ENCODE assay signal across 29 cellular contexts in genomic region chr4:183284229-183284628, GRCh38. TPM values are rescaled to one million over a fixed set of nuclear protein-coding genes. Genes with fewer than 3 reads are reported as not detected.
"Had no signal": no experiment of that assay in that cellular context is flagged by ENCODE, and none has a peak within 500 bp of the region (broad histone marks: within the 10 kb centered on the region; RNA-seq: fewer than 3 reads in every experiment).

No MANE protein-coding gene starts in this region.

- DNase-seq: activated CD4-positive, alpha-beta memory T cell treated with anti-CD3 and anti-CD28 coated beads, Interleukin-2, amount 10 ng/mL, durations not matched to agents 7 days and 5 days; activated CD4-positive, alpha-beta T cell treated with anti-CD3 and anti-CD28 coated beads for 48 hours; activated CD4-positive, CD25-positive, alpha-beta regulatory T cell; activated CD8-positive, alpha-beta memory T cell treated with anti-CD3 and anti-CD28 coated beads, Interleukin-2, amount 10 ng/mL, durations not matched to agents 7 days and 5 days; activated naive CD4-positive, alpha-beta T cell treated with Interleukin-2 at 50 U/mL for 16 hours; activated naive CD8-positive, alpha-beta T cell treated with anti-CD3 and anti-CD28 coated beads, Interleukin-2, amount 10 ng/mL, durations not matched to agents 7 days and 5 days; activated T-cell treated with anti-CD3 and anti-CD28 coated beads, Interleukin-2, amount 50 U/mL, for 1 hour; amygdala; dermis blood vessel endothelial cell; effector memory CD8-positive, alpha-beta T cell; gastrocnemius medialis; head of caudate nucleus; midbrain; occipital lobe; retina; stimulated activated CD4-positive, alpha-beta T cell treated with anti-CD3 and anti-CD28 coated beads, Interleukin-12 subunit alpha, Interleukin-12 subunit beta, amount 100 ng/mL, for 4 hours; stimulated activated CD4-positive, alpha-beta T cell treated with anti-CD3 and anti-CD28 coated beads, Interleukin-1b, Interleukin-23, amount 100 ng/mL, for 48 hours; stimulated activated CD8-positive, alpha-beta memory T cell treated with anti-CD3 and anti-CD28 coated beads, Interleukin-4, amount 100 ng/mL, for 48 hours; stimulated activated naive CD4-positive, alpha-beta T cell; thyroid gland had no signal

- H3K4me1 ChIP-seq: gastrocnemius medialis, thyroid gland had no signal

- H3K27ac ChIP-seq: body of pancreas, gastrocnemius medialis, thyroid gland had no signal

- ATAC-seq: activated CD8-positive, alpha-beta memory T cell treated with anti-CD3 and anti-CD28 coated beads, Interleukin-2, amount 10 ng/mL, durations not matched to agents 7 days and 5 days; body of pancreas; effector memory CD8-positive, alpha-beta T cell; gastrocnemius medialis; left lobe of liver had no signal

- FAIRE-seq: keratinocyte had no signal

- H3K9me3 ChIP-seq: body of pancreas, gastrocnemius medialis, thyroid gland had no signal

- H3K27me3 ChIP-seq: body of pancreas, gastrocnemius medialis, thyroid gland had no signal

- H3K4me3 ChIP-seq: body of pancreas, gastrocnemius medialis, thyroid gland had no signal

RNA-seq across cellular contexts. Expression of gene CLDN22, which starts 35.8 kb away (rescaled TPM):
- total RNA-seq: activated CD4-positive, alpha-beta memory T cell treated with anti-CD3 and anti-CD28 coated beads, Interleukin-2, amount 10 ng/mL, durations not matched to agents 7 days and 5 days; activated CD8-positive, alpha-beta memory T cell treated with anti-CD3 and anti-CD28 coated beads, Interleukin-2, amount 10 ng/mL, durations not matched to agents 7 days and 5 days; activated naive CD8-positive, alpha-beta T cell treated with anti-CD3 and anti-CD28 coated beads, Interleukin-2, amount 10 ng/mL, durations not matched to agents 7 days and 5 days; activated T-helper 2 cell treated with anti-CD3 and anti-CD28 coated beads, Interferon-gamma antibody, Interleukin-2, Interleukin-4, amounts not matched to agents 10 μg/mL and 5 μg/mL and 100 μg/mL, durations not matched to agents 14 hours and 24 hours and 36 hours; body of pancreas; cardiac septum; dermis blood vessel endothelial cell; gastrocnemius medialis; left lobe of liver; lung microvascular endothelial cell; occipital lobe; posterior vena cava; thyroid gland; ureter had no signal
- polyA plus RNA-seq: neural cell had no signal

RNA-seq across cellular contexts. Expression of gene CLDN24, which starts 38.0 kb away (rescaled TPM):
- total RNA-seq: activated CD4-positive, alpha-beta memory T cell treated with anti-CD3 and anti-CD28 coated beads, Interleukin-2, amount 10 ng/mL, durations not matched to agents 7 days and 5 days; activated CD8-positive, alpha-beta memory T cell treated with anti-CD3 and anti-CD28 coated beads, Interleukin-2, amount 10 ng/mL, durations not matched to agents 7 days and 5 days; activated naive CD8-positive, alpha-beta T cell treated with anti-CD3 and anti-CD28 coated beads, Interleukin-2, amount 10 ng/mL, durations not matched to agents 7 days and 5 days; activated T-helper 2 cell treated with anti-CD3 and anti-CD28 coated beads, Interferon-gamma antibody, Interleukin-2, Interleukin-4, amounts not matched to agents 10 μg/mL and 5 μg/mL and 100 μg/mL, durations not matched to agents 14 hours and 24 hours and 36 hours; body of pancreas; cardiac septum; dermis blood vessel endothelial cell; gastrocnemius medialis; left lobe of liver; lung microvascular endothelial cell; occipital lobe; posterior vena cava; thyroid gland; ureter had no signal
- polyA plus RNA-seq: keratinocyte, neural cell had no signal
